ENCODE assay signal across 12 cellular contexts in genomic region chr10:32103721-32104120, GRCh38.
"Had no signal": no experiment of that assay in that cellular context is flagged by ENCODE, and none has a peak within 500 bp of the region (broad histone marks: within the 10 kb centered on the region; RNA-seq: fewer than 3 reads in every experiment).

No MANE protein-coding gene starts in this region.

- DNase-seq: activated CD4-positive, alpha-beta T cell treated with anti-CD3 and anti-CD28 coated beads, Interleukin-2, amount 50 U/mL, for 4 hours; activated naive CD4-positive, alpha-beta T cell treated with anti-CD3 and anti-CD28 coated beads, Interleukin-2, amount 50 U/mL, for 16 hours; activated T-cell treated with anti-CD3 and anti-CD28 coated beads, Interleukin-2, amount 50 U/mL, for 1 hour; brain microvascular endothelial cell; heart left ventricle; stimulated activated naive CD4-positive, alpha-beta T cell treated with Interleukin-2 at 50 U/mL for 16 hours; T-helper 2 cell had no signal

- H3K36me3 ChIP-seq: brain microvascular endothelial cell, esophagus muscularis mucosa, heart left ventricle had no signal

- ATAC-seq: activated CD4-positive, CD25-positive, alpha-beta regulatory T cell treated with anti-CD3 and anti-CD28 coated beads, Interleukin-2, amount 50 U/mL, for 24 hours; natural killer cell treated with Interleukin-12 subunit alpha and Interleukin-12 subunit beta and Interleukin-15 and Interleukin-18, amount 100 ng/mL, for 72 hours; sciatic nerve had no signal

- H3K27me3 ChIP-seq: brain microvascular endothelial cell, esophagus muscularis mucosa, heart left ventricle had no signal

- H3K27ac Mint-ChIP-seq: natural killer cell treated with Interleukin-12 subunit alpha and Interleukin-12 subunit beta and Interleukin-15 and Interleukin-18, amount 100 ng/mL, for 72 hours had no signal

- H3K4me3 Mint-ChIP-seq: natural killer cell treated with Interleukin-12 subunit alpha and Interleukin-12 subunit beta and Interleukin-15 and Interleukin-18, amount 100 ng/mL, for 72 hours had no signal

- H3K9me3 Mint-ChIP-seq: natural killer cell treated with Interleukin-12 subunit alpha and Interleukin-12 subunit beta and Interleukin-15 and Interleukin-18, amount 100 ng/mL, for 72 hours had no signal

- H3K4me3 ChIP-seq: esophagus muscularis mucosa, heart left ventricle had no signal

- FAIRE-seq: frontal cortex had no signal

- H3K36me3 Mint-ChIP-seq: natural killer cell treated with Interleukin-12 subunit alpha and Interleukin-12 subunit beta and Interleukin-15 and Interleukin-18, amount 100 ng/mL, for 72 hours had no signal

- H3K27ac ChIP-seq: brain microvascular endothelial cell, esophagus muscularis mucosa had no signal
